1 cellular context compared by ENCODE assay signal in the genomic region with DNA sequence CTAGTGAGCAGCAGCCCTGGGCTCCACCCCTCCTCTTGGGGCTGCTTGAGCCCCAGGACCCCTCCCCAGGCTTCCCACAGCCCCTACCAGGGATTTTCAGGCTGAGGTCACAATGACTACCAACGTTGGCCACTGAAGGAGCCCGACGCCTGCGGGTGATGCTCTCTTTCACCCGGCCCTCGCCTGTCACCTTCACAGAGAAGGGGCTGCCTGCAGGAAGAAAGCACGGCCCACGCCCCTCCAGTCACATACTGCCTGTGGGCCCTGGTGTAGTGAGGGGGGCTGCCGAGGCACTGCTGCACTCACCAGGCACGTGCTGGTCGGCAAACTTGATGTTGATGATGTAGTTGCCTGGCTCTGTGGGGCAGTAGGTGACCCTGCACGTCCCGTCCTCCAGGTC.
TF ChIP-seq lines count a peak whose summit lies in the region.

No MANE protein-coding gene starts in this region.

TF ChIP-seq in endothelial cell of umbilical vein, 7 proteins besides CTCF, POLR2A, EP300 and RAD21:
- TF ChIP-seq EZH2 (IDR thresholded peaks at IDR 0.05; ENCODE audit: borderline replicate concordance, low read depth, low read length, severe bottlenecking) = no peak
- TF ChIP-seq FOS (IDR thresholded peaks at IDR 0.05; ENCODE audit: borderline replicate concordance, insufficient read depth, low read length) = no peak
- TF ChIP-seq POLR2AphosphoS5 (IDR thresholded peaks at IDR 0.05; ENCODE audit: insufficient read depth, low read depth, low read length) = no peak
- no peak for TF ChIP-seq GATA2 (IDR thresholded peaks at IDR 0.05; ENCODE audit: insufficient read depth, insufficient read length, low read depth, low read length)
- no peak for TF ChIP-seq JUN (IDR thresholded peaks at IDR 0.05; ENCODE audit: borderline replicate concordance, insufficient read depth, insufficient read length, low read depth)
- no peak for TF ChIP-seq MYC (IDR thresholded peaks at IDR 0.05; ENCODE audit: low read depth, low read length)
- TF ChIP-seq, protein P1, sequence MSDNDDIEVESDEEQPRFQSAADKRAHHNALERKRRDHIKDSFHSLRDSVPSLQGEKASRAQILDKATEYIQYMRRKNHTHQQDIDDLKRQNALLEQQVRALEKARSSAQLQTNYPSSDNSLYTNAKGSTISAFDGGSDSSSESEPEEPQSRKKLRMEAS (IDR thresholded peaks at IDR 0.05; ENCODE audit: insufficient read depth, insufficient read length) = no peak
TF ChIP-seq in endothelial cell of umbilical vein: peak in this region for 0.
